In the genomic region with DNA sequence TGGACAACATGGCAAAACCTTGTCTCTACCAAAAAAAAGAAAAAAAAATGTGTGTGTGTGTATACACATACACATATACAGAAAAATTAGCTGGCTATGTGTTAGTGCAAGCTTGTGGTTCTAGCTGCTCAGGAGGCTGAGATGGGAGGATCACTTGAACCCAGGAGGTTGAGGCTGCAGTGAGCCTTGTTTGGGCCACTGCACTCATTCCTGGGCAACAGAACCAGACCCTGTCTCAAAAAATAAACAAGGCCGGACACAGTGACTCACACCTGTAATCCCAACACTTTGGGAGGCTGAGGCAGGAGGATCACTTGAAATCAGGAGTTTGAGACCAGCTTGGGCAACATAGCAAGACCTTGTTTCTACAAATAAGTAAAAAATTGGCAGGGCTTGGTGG, we compare ENCODE assay signal across 1 cellular context.
TF ChIP-seq lines count a peak whose summit lies in the region.

No MANE protein-coding gene starts in this region.

TF ChIP-seq in GM23338, 12 proteins besides CTCF, POLR2A, EP300 and RAD21:
- TF ChIP-seq, protein P1, sequence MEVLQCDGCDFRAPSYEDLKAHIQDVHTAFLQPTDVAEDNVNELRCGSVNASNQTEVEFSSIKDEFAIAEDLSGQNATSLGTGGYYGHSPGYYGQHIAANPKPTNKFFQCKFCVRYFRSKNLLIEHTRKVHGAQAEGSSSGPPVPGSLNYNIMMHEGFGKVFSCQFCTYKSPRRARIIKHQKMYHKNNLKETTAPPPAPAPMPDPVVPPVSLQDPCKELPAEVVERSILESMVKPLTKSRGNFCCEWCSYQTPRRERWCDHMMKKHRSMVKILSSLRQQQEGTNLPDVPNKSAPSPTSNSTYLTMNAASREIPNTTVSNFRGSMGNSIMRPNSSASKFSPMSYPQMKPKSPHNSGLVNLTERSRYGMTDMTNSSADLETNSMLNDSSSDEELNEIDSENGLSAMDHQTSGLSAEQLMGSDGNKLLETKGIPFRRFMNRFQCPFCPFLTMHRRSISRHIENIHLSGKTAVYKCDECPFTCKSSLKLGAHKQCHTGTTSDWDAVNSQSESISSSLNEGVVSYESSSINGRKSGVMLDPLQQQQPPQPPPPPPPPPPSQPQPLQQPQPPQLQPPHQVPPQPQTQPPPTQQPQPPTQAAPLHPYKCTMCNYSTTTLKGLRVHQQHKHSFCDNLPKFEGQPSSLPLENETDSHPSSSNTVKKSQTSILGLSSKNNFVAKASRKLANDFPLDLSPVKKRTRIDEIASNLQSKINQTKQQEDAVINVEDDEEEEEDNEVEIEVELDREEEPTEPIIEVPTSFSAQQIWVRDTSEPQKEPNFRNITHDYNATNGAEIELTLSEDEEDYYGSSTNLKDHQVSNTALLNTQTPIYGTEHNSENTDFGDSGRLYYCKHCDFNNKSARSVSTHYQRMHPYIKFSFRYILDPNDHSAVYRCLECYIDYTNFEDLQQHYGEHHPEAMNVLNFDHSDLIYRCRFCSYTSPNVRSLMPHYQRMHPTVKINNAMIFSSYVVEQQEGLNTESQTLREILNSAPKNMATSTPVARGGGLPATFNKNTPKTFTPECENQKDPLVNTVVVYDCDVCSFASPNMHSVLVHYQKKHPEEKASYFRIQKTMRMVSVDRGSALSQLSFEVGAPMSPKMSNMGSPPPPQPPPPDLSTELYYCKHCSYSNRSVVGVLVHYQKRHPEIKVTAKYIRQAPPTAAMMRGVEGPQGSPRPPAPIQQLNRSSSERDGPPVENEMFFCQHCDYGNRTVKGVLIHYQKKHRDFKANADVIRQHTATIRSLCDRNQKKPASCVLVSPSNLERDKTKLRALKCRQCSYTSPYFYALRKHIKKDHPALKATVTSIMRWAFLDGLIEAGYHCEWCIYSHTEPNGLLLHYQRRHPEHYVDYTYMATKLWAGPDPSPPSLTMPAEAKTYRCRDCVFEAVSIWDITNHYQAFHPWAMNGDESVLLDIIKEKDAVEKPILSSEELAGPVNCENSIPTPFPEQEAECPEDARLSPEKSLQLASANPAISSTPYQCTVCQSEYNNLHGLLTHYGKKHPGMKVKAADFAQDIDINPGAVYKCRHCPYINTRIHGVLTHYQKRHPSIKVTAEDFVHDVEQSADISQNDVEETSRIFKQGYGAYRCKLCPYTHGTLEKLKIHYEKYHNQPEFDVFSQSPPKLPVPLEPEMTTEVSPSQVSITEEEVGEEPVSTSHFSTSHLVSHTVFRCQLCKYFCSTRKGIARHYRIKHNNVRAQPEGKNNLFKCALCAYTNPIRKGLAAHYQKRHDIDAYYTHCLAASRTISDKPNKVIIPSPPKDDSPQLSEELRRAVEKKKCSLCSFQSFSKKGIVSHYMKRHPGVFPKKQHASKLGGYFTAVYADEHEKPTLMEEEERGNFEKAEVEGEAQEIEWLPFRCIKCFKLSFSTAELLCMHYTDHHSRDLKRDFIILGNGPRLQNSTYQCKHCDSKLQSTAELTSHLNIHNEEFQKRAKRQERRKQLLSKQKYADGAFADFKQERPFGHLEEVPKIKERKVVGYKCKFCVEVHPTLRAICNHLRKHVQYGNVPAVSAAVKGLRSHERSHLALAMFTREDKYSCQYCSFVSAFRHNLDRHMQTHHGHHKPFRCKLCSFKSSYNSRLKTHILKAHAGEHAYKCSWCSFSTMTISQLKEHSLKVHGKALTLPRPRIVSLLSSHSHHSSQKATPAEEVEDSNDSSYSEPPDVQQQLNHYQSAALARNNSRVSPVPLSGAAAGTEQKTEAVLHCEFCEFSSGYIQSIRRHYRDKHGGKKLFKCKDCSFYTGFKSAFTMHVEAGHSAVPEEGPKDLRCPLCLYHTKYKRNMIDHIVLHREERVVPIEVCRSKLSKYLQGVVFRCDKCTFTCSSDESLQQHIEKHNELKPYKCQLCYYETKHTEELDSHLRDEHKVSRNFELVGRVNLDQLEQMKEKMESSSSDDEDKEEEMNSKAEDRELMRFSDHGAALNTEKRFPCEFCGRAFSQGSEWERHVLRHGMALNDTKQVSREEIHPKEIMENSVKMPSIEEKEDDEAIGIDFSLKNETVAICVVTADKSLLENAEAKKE (CRISPR knock-in tag; IDR thresholded peaks at IDR 0.05) = no peak
- TF ChIP-seq NANOG (IDR thresholded peaks at IDR 0.05; ENCODE audit: borderline replicate concordance) (no peak), CREB1 (CRISPR knock-in tag; IDR thresholded peaks at IDR 0.05; ENCODE audit: low read depth) (no peak), POLR2AphosphoS5 (IDR thresholded peaks at IDR 0.05; ENCODE audit: low read depth) (no peak), EZH2 (IDR thresholded peaks at IDR 0.05; ENCODE audit: low read depth, unreplicated experiment) (no peak), STAT1 (IDR thresholded peaks at IDR 0.05; ENCODE audit: unreplicated experiment) (no peak), ZNF114 (CRISPR knock-in tag; IDR thresholded peaks at IDR 0.05) (no peak), JUNB (IDR thresholded peaks at IDR 0.05; ENCODE audit: unreplicated experiment) (no peak), ZNF331 (CRISPR knock-in tag; IDR thresholded peaks at IDR 0.05; ENCODE audit: low read depth) (no peak)
- TF ChIP-seq, protein P2, sequence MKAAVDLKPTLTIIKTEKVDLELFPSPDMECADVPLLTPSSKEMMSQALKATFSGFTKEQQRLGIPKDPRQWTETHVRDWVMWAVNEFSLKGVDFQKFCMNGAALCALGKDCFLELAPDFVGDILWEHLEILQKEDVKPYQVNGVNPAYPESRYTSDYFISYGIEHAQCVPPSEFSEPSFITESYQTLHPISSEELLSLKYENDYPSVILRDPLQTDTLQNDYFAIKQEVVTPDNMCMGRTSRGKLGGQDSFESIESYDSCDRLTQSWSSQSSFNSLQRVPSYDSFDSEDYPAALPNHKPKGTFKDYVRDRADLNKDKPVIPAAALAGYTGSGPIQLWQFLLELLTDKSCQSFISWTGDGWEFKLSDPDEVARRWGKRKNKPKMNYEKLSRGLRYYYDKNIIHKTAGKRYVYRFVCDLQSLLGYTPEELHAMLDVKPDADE (IDR thresholded peaks at IDR 0.05) = no peak
- TF ChIP-seq, protein P3, sequence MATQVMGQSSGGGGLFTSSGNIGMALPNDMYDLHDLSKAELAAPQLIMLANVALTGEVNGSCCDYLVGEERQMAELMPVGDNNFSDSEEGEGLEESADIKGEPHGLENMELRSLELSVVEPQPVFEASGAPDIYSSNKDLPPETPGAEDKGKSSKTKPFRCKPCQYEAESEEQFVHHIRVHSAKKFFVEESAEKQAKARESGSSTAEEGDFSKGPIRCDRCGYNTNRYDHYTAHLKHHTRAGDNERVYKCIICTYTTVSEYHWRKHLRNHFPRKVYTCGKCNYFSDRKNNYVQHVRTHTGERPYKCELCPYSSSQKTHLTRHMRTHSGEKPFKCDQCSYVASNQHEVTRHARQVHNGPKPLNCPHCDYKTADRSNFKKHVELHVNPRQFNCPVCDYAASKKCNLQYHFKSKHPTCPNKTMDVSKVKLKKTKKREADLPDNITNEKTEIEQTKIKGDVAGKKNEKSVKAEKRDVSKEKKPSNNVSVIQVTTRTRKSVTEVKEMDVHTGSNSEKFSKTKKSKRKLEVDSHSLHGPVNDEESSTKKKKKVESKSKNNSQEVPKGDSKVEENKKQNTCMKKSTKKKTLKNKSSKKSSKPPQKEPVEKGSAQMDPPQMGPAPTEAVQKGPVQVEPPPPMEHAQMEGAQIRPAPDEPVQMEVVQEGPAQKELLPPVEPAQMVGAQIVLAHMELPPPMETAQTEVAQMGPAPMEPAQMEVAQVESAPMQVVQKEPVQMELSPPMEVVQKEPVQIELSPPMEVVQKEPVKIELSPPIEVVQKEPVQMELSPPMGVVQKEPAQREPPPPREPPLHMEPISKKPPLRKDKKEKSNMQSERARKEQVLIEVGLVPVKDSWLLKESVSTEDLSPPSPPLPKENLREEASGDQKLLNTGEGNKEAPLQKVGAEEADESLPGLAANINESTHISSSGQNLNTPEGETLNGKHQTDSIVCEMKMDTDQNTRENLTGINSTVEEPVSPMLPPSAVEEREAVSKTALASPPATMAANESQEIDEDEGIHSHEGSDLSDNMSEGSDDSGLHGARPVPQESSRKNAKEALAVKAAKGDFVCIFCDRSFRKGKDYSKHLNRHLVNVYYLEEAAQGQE (IDR thresholded peaks at IDR 0.05; ENCODE audit: unreplicated experiment) = no peak
TF ChIP-seq in GM23338: peak in this region for 0.
